ENCODE assay signal across 9 cellular contexts in the genomic region with DNA sequence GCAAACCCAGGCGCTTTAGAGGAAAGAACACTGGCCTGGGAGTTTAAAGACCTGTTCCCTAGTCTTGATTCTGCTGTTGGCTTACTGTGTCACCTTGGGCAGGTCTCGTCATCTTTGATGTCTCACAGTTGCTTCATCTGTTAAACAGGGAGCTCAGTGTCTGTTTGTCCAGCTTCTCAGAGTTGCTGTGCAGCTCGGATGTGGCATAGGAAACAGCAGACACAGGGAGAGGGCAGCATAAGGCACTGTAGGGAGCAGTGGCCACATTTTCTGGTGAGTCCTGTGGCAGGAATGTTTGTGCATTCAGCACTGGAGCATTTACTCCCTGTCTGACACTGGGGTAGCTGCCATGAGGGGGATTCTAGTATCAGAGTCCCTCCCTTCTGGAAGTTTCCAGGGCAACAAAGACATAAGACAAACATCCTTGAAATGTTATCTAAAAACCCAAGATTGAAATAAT. TPM values are rescaled to one million over a fixed set of nuclear protein-coding genes. Genes with fewer than 3 reads are reported as not detected.
A peak's percentile ranks its signal among the peaks of the same experiment; 100 is the strongest.
DNase-seq lines count a peak whose midpoint lies in the region; TF ChIP-seq lines count a peak whose summit lies in the region.
"Had no signal": no experiment of that assay in that cellular context is flagged by ENCODE, and none has a peak within 500 bp of the region (broad histone marks: within the 10 kb centered on the region; RNA-seq: fewer than 3 reads in every experiment).

No MANE protein-coding gene starts in this region.

- H3K36me3 Mint-ChIP-seq in CD14-positive monocyte: peaks cover 24 to 47% of the 10 kb centered on the region in 2 donors
- H3K36me3 Mint-ChIP-seq in nephron progenitor cell (ENCODE audit: low read depth): peaks cover 31% of the 10 kb centered on the region

- intact Hi-C loops in CD14-positive monocyte (cut with micrococcal nuclease): loop anchor here in 1 of 2 donors (1.0 to 10.0 kb wide), 2 partner anchors 8 to 714 kb away; a partner anchor contains a TSS

- H3K9me3 Mint-ChIP-seq in CD14-positive monocyte: peaks cover 0 to 2% (median 0%) of the 10 kb centered on the region in 7 donors
- no peaks in the 10 kb centered on the region for H3K9me3 Mint-ChIP-seq in nephron progenitor cell

- H3K27ac ChIP-seq in coronary artery: peak overlapping the region in 1 of 2 donors; percentile 99

- TF ChIP-seq CTCF in CD14-positive monocyte (IDR thresholded peaks at IDR 0.05) (no peak), coronary artery (IDR thresholded peaks at IDR 0.05) (no peak), nephron progenitor cell (IDR thresholded peaks at IDR 0.05) (no peak)

- H3K27me3 Mint-ChIP-seq in CD14-positive monocyte (ENCODE audit: low read depth in 3 of 3) (no peaks in the 10 kb centered on the region), nephron progenitor cell (ENCODE audit: low read depth, poor library complexity) (no peaks in the 10 kb centered on the region)

- H3K4me1 Mint-ChIP-seq in CD14-positive monocyte (peaks cover 46% of the 10 kb centered on the region), nephron progenitor cell (peaks cover 65% of the 10 kb centered on the region)

- H3K4me3 ChIP-seq in coronary artery: peak overlapping the region; percentile 99

- DNase-seq in CD14-positive monocyte (ENCODE audit: low spot score) (no peak), LHCN-M2 (ENCODE audit: low read depth) (peak; percentile 60), coronary artery (ENCODE audit: low spot score) (no peak), nephron progenitor cell (no peak), NCI-H2029 treated with DMSO at 0.1 percent for 48 hours (lab: John Stamatoyannopoulos, UW) (no peak), DMS53 (lab: John Stamatoyannopoulos, UW) (no peak), hypothalamus (lab: John Stamatoyannopoulos, UW) (no peak), hippocampal formation (lab: John Stamatoyannopoulos, UW) (no peak)
- DNase-seq: NCI-H1417 had no signal

- H3K4me3 Mint-ChIP-seq in CD14-positive monocyte (no peak overlapping the region), nephron progenitor cell (peak overlapping the region; percentile 92)

- peak overlapping the region in 5 of 7 donors; percentile 12 to 96 (median 50) for H3K27ac Mint-ChIP-seq in CD14-positive monocyte
- peak overlapping the region; percentile 99 for H3K27ac Mint-ChIP-seq in nephron progenitor cell

RNA-seq across cellular contexts. Expression of a gene that starts 2.0 kb away (rescaled TPM):
- 10 to 100 TPM; 32.7 to 39.0 TPM for polyA plus RNA-seq in CD14-positive monocyte
- 147 and 178 TPM in 2 replicates for total RNA-seq in LHCN-M2 (2014; rRNA removed)
- 92.8 TPM for polyA plus RNA-seq in LHCN-M2 (2012)

RNA-seq across cellular contexts. Expression of a gene that starts 8.5 kb away (rescaled TPM):
- polyA plus RNA-seq in CD14-positive monocyte: 1 to 10 TPM; 1.3 to 2.7 TPM
- total RNA-seq in LHCN-M2 (2014; rRNA removed): 12.1 and 15.1 TPM in 2 replicates
- polyA plus RNA-seq in LHCN-M2 (2012): 5.4 TPM

RNA-seq across cellular contexts. Expression of a gene that starts 29.2 kb away (rescaled TPM):
- polyA plus RNA-seq in CD14-positive monocyte: not detected
- total RNA-seq in LHCN-M2 (2014; rRNA removed): 9.4 and 24.8 TPM in 2 replicates
- 61.8 TPM for polyA plus RNA-seq in LHCN-M2 (2012)

RNA-seq across cellular contexts. Expression of a gene that starts 47.3 kb away (rescaled TPM):
- 1 to 10 TPM in 1 of 2 donors, under 1 TPM in 1; 0.55 to 1.7 TPM for polyA plus RNA-seq in CD14-positive monocyte
- total RNA-seq in LHCN-M2 (2014; rRNA removed): not detected in 2 replicates
- polyA plus RNA-seq in LHCN-M2 (2012): not detected

RNA-seq across cellular contexts. Expression of a gene that starts 47.5 kb away (rescaled TPM):
- 1 to 10 TPM; 5.7 to 8.6 TPM for polyA plus RNA-seq in CD14-positive monocyte
- total RNA-seq in LHCN-M2 (2014; rRNA removed): not detected in 2 replicates
- polyA plus RNA-seq in LHCN-M2 (2012): 0.06 TPM
